15 cellular contexts compared by ENCODE assay signal in genomic region chr9:123568691-123569342, GRCh38.
DNase-seq lines count a peak whose midpoint lies in the region; ATAC-seq and TF ChIP-seq lines count a peak whose summit lies in the region.
"Had no signal": no experiment of that assay in that cellular context is flagged by ENCODE, and none has a peak within 500 bp of the region (broad histone marks: within the 10 kb centered on the region; RNA-seq: fewer than 3 reads in every experiment).

No MANE protein-coding gene starts in this region.

- DNase-seq in A172 (ENCODE audit: low spot score) (peak; percentile 30), HFFc6 (peak; percentile 1), cardiac fibroblast (ENCODE audit: low read depth in 2 of 2) (peak; percentile 38 to 67), left lung (no peak), progenitor cell of endocrine pancreas (ENCODE audit: low spot score, unreplicated experiment) (no peak), NOMO-1 treated with dmso at 0.1 percent for 144 hours (lab: John Stamatoyannopoulos, UW; ENCODE audit: unreplicated experiment) (no peak)
- DNase-seq: activated CD8-positive, alpha-beta memory T cell treated with anti-CD3 and anti-CD28 coated beads, Interleukin-2, amount 50 U/mL, for 4 hours; NK-92 treated with Interleukin-12 subunit alpha and Interleukin-12 subunit beta, amount 100 ng/mL, for 24 hours; T-helper 2 cell had no signal

- TF ChIP-seq CTCF in HFFc6 (IDR thresholded peaks at IDR 0.05), result no peak
- TF ChIP-seq CTCF in cardiac fibroblast (IDR thresholded peaks at IDR 0.05; ENCODE audit: low read depth, low read length), result no peak
- no peak for TF ChIP-seq CTCF in left lung (IDR thresholded peaks at IDR 0.05)
- no peak for TF ChIP-seq CTCF in progenitor cell of endocrine pancreas (IDR thresholded peaks at IDR 0.05; ENCODE audit: unreplicated experiment)

- intact Hi-C loops in left lung (cut with DNase I), result no loop called here

- no peaks in the 10 kb centered on the region for H3K9me3 ChIP-seq in left lung
- H3K9me3 ChIP-seq: body of pancreas, vagina had no signal

- no peaks in the 10 kb centered on the region for H3K36me3 ChIP-seq in left lung
- H3K36me3 ChIP-seq: vagina had no signal

- no peaks in the 10 kb centered on the region for H3K9me3 Mint-ChIP-seq in HFFc6
- H3K9me3 Mint-ChIP-seq in progenitor cell of endocrine pancreas (ENCODE audit: low read depth), result peaks cover 2% of the 10 kb centered on the region

- H3K4me1 Mint-ChIP-seq in HFFc6 (ENCODE audit: low read depth) (peaks cover 20% of the 10 kb centered on the region), progenitor cell of endocrine pancreas (ENCODE audit: low read depth) (peaks cover 5% of the 10 kb centered on the region)

- peak overlapping the region; percentile 58 for H3K4me3 Mint-ChIP-seq in HFFc6
- H3K4me3 Mint-ChIP-seq in progenitor cell of endocrine pancreas (ENCODE audit: low read depth), result no peak overlapping the region

- H3K36me3 Mint-ChIP-seq in HFFc6 (ENCODE audit: low read depth) (peaks cover 8% of the 10 kb centered on the region; the same call in 1 of the 2 replicates), progenitor cell of endocrine pancreas (ENCODE audit: insufficient read depth) (peaks cover 2% of the 10 kb centered on the region)

- H3K4me3 ChIP-seq in cardiac fibroblast (replicated peaks in 1 of 2; ENCODE audit: low read depth in 2 of 2, low read length in 2 of 2) (no peak overlapping the region), left lung (no peak overlapping the region)
- H3K4me3 ChIP-seq: body of pancreas, GM12878, K562, vagina had no signal

- H3K27me3 Mint-ChIP-seq in HFFc6 (ENCODE audit: insufficient read depth) (peaks cover 3% of the 10 kb centered on the region; the same call in 1 of the 2 replicates), progenitor cell of endocrine pancreas (peaks cover 13% of the 10 kb centered on the region)

- H3K27me3 ChIP-seq in left lung, result no peaks in the 10 kb centered on the region
- H3K27me3 ChIP-seq: body of pancreas, vagina had no signal

- peak; percentile 60 for ATAC-seq in left lung
- ATAC-seq in GM19035 (IDR thresholded peaks at IDR 0.05; ENCODE audit: unreplicated experiment), result no peak
- ATAC-seq in HG03432 (IDR thresholded peaks at IDR 0.05; ENCODE audit: unreplicated experiment), result no peak
- ATAC-seq: body of pancreas, GM12878, K562 had no signal

- H3K27ac Mint-ChIP-seq in HFFc6, result peak overlapping the region; percentile 67
- no peak overlapping the region for H3K27ac Mint-ChIP-seq in progenitor cell of endocrine pancreas

- no peak overlapping the region for H3K27ac ChIP-seq in left lung
- H3K27ac ChIP-seq: body of pancreas, vagina had no signal

- peaks cover 0 to 5% of the 10 kb centered on the region in 2 donors for H3K4me1 ChIP-seq in left lung
- H3K4me1 ChIP-seq: body of pancreas, vagina had no signal

Comparison
In these comparisons a context has a peak if more than half of its experiments do, and no peak if none do; other contexts are left out.
1. DNase-seq: peak in A172 (single experiment), HFFc6 (single experiment) and cardiac fibroblast (2 of 2); none in left lung (0 of 2), progenitor cell of endocrine pancreas (single experiment) and NOMO-1 treated with dmso at 0.1 percent for 144 hours (single experiment).